In genomic region chr11:61297741-61298140, GRCh38 we compare ENCODE assay signal across 9 cellular contexts. TPM values are rescaled to one million over a fixed set of nuclear protein-coding genes. Genes with fewer than 3 reads are reported as not detected.
DNase-seq lines count a peak whose midpoint lies in the region; ATAC-seq and TF ChIP-seq lines count a peak whose summit lies in the region.
"Had no signal": no experiment of that assay in that cellular context is flagged by ENCODE, and none has a peak within 500 bp of the region (broad histone marks: within the 10 kb centered on the region; RNA-seq: fewer than 3 reads in every experiment).

No MANE protein-coding gene starts in this region.

- H3K36me3 ChIP-seq in GM23338 (ENCODE audit: insufficient read depth) (peaks cover 31% of the 10 kb centered on the region), SK-N-MC (ENCODE audit: insufficient read depth, low read length) (peaks cover 34% of the 10 kb centered on the region), gastrocnemius medialis (peaks cover 0 to 38% of the 10 kb centered on the region in 2 donors)

- H3K9ac ChIP-seq in SK-N-MC (ENCODE audit: insufficient read length): no peak overlapping the region

- TF ChIP-seq POLR2A in gastrocnemius medialis (IDR thresholded peaks at IDR 0.05): no peak

- H3K9me3 Mint-ChIP-seq in GM23338: no peaks in the 10 kb centered on the region; the same call in 2 of the 3 replicates

- H3K4me1 Mint-ChIP-seq in GM23338: peaks cover 23% of the 10 kb centered on the region

- H3K27ac ChIP-seq in GM23338 (ENCODE audit: low read depth) (peak overlapping the region; percentile 18; the same call in 1 of the 2 replicates), SK-N-MC (peak overlapping the region; percentile 42; the same call in 1 of the 2 replicates), foreskin keratinocyte (no peak overlapping the region), gastrocnemius medialis (peak overlapping the region in 1 of 4 donors; percentile 32)

- no peak overlapping the region for H2AFZ ChIP-seq in GM23338

- no peak for DNase-seq in GM23338 (ENCODE audit: low spot score)
- DNase-seq in SK-N-MC (ENCODE audit: low read depth, low spot score): no peak
- peak; percentile 87 to 94 for DNase-seq in foreskin keratinocyte
- DNase-seq in gastrocnemius medialis: peak; percentile 20 to 23
- DNase-seq in iPS-NIHi11 (ENCODE audit: low spot score): no peak
- no peak for DNase-seq in stimulated activated CD4-positive, alpha-beta T cell treated with anti-CD3 and anti-CD28 coated beads, Interleukin-12 subunit alpha, Interleukin-12 subunit beta, amount 100 ng/mL, for 4 hours
- DNase-seq in activated CD4-positive, alpha-beta T cell treated with anti-CD3 and anti-CD28 coated beads, Interleukin-2, amount 50 U/mL, for 4 hours: no peak
- no peak for DNase-seq in GM13976 (ENCODE audit: low spot score)
- DNase-seq: central memory CD4-positive, alpha-beta T cell had no signal

- H3K79me2 ChIP-seq in GM23338 (replicated peaks; ENCODE audit: insufficient read depth): peaks cover 10% of the 10 kb centered on the region

- TF ChIP-seq CTCF in GM23338 (conservative IDR thresholded peaks at IDR 0.05; ENCODE audit: low read depth in 2 of 2) (no peak), foreskin keratinocyte (conservative IDR thresholded peaks at IDR 0.05) (no peak), gastrocnemius medialis (IDR thresholded peaks at IDR 0.05 in 4 of 5, conservative IDR thresholded peaks at IDR 0.05 in 1 of 5) (no peak), GM13976 (IDR thresholded peaks at IDR 0.05; ENCODE audit: borderline replicate concordance, control extremely low read depth, extremely low read depth, insufficient read depth, missing control alignments) (no peak)

- intact Hi-C loops in gastrocnemius medialis (cut with DNase I; ENCODE audit: low total_unique reads): no loop called here

- peaks cover 17% of the 10 kb centered on the region for H3K27me3 Mint-ChIP-seq in GM23338 (ENCODE audit: insufficient read depth, low read depth, poor library complexity)

- ATAC-seq in GM23338 (no peak), foreskin keratinocyte (peak; percentile 46), gastrocnemius medialis (peak; percentile 45 to 68)

- H3F3A ChIP-seq in GM23338 (replicated peaks; ENCODE audit: low read depth): peaks cover 9% of the 10 kb centered on the region

- peaks cover 6% of the 10 kb centered on the region; the same call in 1 of the 2 replicates for H4K20me1 ChIP-seq in GM23338 (replicated peaks; ENCODE audit: insufficient read depth)

- in situ Hi-C loops in gastrocnemius medialis (cut with MboI; ENCODE audit: low sequenced_read_pairs in 4 of 4) (no loop called here), GM13976 (cut with MboI; ENCODE audit: low sequenced_read_pairs, unreplicated experiment) (no loop called here)

- peaks cover 11% of the 10 kb centered on the region for H3K27me3 ChIP-seq in GM23338 (ENCODE audit: insufficient read depth)
- H3K27me3 ChIP-seq in foreskin keratinocyte: peaks cover 12% of the 10 kb centered on the region
- H3K27me3 ChIP-seq in gastrocnemius medialis: peaks cover 0 to 9% (median 7%) of the 10 kb centered on the region in 3 donors

- peak overlapping the region; percentile 7; the same call in 1 of the 2 replicates for H3K27ac Mint-ChIP-seq in GM23338

- H3K4me1 ChIP-seq in GM23338 (ENCODE audit: insufficient read depth): peaks cover 9% of the 10 kb centered on the region
- H3K4me1 ChIP-seq in foreskin keratinocyte: peaks cover 15% of the 10 kb centered on the region
- H3K4me1 ChIP-seq in gastrocnemius medialis: peaks cover 16 to 20% of the 10 kb centered on the region in 2 donors

- H3K9me3 ChIP-seq in SK-N-MC (ENCODE audit: low read depth, low read length) (no peaks in the 10 kb centered on the region), gastrocnemius medialis (no peaks in the 10 kb centered on the region)

- peaks cover 56% of the 10 kb centered on the region for H3K36me3 Mint-ChIP-seq in GM23338 (ENCODE audit: low read depth)

- no peak overlapping the region; the same call in 2 of the 3 replicates for H3K4me3 Mint-ChIP-seq in GM23338

- no peaks in the 10 kb centered on the region for H3K9me2 ChIP-seq in GM23338 (ENCODE audit: insufficient read depth)

- H3K4me3 ChIP-seq in GM23338 (no peak overlapping the region), SK-N-MC (no peak overlapping the region), gastrocnemius medialis (no peak overlapping the region)

- no peak overlapping the region for H3K4me2 ChIP-seq in GM23338

TF ChIP-seq in GM23338, 12 proteins besides CTCF, POLR2A, EP300 and RAD21 (continues in another document):
- TF ChIP-seq, protein P1, sequence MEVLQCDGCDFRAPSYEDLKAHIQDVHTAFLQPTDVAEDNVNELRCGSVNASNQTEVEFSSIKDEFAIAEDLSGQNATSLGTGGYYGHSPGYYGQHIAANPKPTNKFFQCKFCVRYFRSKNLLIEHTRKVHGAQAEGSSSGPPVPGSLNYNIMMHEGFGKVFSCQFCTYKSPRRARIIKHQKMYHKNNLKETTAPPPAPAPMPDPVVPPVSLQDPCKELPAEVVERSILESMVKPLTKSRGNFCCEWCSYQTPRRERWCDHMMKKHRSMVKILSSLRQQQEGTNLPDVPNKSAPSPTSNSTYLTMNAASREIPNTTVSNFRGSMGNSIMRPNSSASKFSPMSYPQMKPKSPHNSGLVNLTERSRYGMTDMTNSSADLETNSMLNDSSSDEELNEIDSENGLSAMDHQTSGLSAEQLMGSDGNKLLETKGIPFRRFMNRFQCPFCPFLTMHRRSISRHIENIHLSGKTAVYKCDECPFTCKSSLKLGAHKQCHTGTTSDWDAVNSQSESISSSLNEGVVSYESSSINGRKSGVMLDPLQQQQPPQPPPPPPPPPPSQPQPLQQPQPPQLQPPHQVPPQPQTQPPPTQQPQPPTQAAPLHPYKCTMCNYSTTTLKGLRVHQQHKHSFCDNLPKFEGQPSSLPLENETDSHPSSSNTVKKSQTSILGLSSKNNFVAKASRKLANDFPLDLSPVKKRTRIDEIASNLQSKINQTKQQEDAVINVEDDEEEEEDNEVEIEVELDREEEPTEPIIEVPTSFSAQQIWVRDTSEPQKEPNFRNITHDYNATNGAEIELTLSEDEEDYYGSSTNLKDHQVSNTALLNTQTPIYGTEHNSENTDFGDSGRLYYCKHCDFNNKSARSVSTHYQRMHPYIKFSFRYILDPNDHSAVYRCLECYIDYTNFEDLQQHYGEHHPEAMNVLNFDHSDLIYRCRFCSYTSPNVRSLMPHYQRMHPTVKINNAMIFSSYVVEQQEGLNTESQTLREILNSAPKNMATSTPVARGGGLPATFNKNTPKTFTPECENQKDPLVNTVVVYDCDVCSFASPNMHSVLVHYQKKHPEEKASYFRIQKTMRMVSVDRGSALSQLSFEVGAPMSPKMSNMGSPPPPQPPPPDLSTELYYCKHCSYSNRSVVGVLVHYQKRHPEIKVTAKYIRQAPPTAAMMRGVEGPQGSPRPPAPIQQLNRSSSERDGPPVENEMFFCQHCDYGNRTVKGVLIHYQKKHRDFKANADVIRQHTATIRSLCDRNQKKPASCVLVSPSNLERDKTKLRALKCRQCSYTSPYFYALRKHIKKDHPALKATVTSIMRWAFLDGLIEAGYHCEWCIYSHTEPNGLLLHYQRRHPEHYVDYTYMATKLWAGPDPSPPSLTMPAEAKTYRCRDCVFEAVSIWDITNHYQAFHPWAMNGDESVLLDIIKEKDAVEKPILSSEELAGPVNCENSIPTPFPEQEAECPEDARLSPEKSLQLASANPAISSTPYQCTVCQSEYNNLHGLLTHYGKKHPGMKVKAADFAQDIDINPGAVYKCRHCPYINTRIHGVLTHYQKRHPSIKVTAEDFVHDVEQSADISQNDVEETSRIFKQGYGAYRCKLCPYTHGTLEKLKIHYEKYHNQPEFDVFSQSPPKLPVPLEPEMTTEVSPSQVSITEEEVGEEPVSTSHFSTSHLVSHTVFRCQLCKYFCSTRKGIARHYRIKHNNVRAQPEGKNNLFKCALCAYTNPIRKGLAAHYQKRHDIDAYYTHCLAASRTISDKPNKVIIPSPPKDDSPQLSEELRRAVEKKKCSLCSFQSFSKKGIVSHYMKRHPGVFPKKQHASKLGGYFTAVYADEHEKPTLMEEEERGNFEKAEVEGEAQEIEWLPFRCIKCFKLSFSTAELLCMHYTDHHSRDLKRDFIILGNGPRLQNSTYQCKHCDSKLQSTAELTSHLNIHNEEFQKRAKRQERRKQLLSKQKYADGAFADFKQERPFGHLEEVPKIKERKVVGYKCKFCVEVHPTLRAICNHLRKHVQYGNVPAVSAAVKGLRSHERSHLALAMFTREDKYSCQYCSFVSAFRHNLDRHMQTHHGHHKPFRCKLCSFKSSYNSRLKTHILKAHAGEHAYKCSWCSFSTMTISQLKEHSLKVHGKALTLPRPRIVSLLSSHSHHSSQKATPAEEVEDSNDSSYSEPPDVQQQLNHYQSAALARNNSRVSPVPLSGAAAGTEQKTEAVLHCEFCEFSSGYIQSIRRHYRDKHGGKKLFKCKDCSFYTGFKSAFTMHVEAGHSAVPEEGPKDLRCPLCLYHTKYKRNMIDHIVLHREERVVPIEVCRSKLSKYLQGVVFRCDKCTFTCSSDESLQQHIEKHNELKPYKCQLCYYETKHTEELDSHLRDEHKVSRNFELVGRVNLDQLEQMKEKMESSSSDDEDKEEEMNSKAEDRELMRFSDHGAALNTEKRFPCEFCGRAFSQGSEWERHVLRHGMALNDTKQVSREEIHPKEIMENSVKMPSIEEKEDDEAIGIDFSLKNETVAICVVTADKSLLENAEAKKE (CRISPR knock-in tag; IDR thresholded peaks at IDR 0.05): no peak
- TF ChIP-seq ZNF331 (CRISPR knock-in tag; IDR thresholded peaks at IDR 0.05; ENCODE audit: low read depth) (no peak), ZNF114 (CRISPR knock-in tag; IDR thresholded peaks at IDR 0.05) (no peak)

RNA-seq across cellular contexts. Expression of gene VWCE, which starts 2.6 kb away (rescaled TPM):
- total RNA-seq in GM23338 (2014; rRNA removed; shearing (Covaris generic)): 13.1 and 16.9 TPM in 2 replicates
- polyA plus RNA-seq in GM23338 (2016; fragmentation: Nextera tagmentation; extraction: Ambion mirVana): 9.7 and 9.9 TPM in 2 replicates
- total RNA-seq in foreskin keratinocyte: 0.25 and 0.48 TPM in 2 replicates
- polyA plus RNA-seq in foreskin keratinocyte: 0.46 and 0.48 TPM in 2 replicates
- total RNA-seq in gastrocnemius medialis: 1 to 10 TPM in 1 of 4 donors, under 1 TPM in 3; 0.31 to 1.5 (median 0.67) TPM

RNA-seq across cellular contexts. Expression of gene DDB1, which starts 35.2 kb away (rescaled TPM):
- total RNA-seq in GM23338 (2014; rRNA removed; shearing (Covaris generic)): 282 and 292 TPM in 2 replicates
- polyA plus RNA-seq in GM23338 (2016; fragmentation: Nextera tagmentation; extraction: Ambion mirVana) (102 and 109 TPM in 2 replicates), foreskin keratinocyte (144 and 146 TPM in 2 replicates)
- total RNA-seq in foreskin keratinocyte (188 and 189 TPM in 2 replicates), gastrocnemius medialis (100 to 1,000 TPM; 175 to 215 (median 189) TPM)

RNA-seq across cellular contexts. Expression of gene TKFC, which starts 35.3 kb away (rescaled TPM):
- total RNA-seq in GM23338 (2014; rRNA removed; shearing (Covaris generic)): 27.0 and 46.9 TPM in 2 replicates
- polyA plus RNA-seq in GM23338 (2016; fragmentation: Nextera tagmentation; extraction: Ambion mirVana) (21.1 and 21.7 TPM in 2 replicates), foreskin keratinocyte (31.4 and 32.4 TPM in 2 replicates)
- total RNA-seq in foreskin keratinocyte (26.2 and 26.6 TPM in 2 replicates), gastrocnemius medialis (10 to 100 TPM in 3 of 4 donors, 1 to 10 TPM in 1; 6.7 to 14.8 (median 11.8) TPM)

RNA-seq across cellular contexts. Expression of gene PGA5, which starts 56.8 kb away (rescaled TPM):
- 0.12 and 0.52 TPM in 2 replicates for total RNA-seq in GM23338 (2014; rRNA removed; shearing (Covaris generic))
- polyA plus RNA-seq in GM23338 (2016; fragmentation: Nextera tagmentation; extraction: Ambion mirVana): 0.45 and 1.0 TPM in 2 replicates
- total RNA-seq in foreskin keratinocyte: not detected in 2 replicates
- polyA plus RNA-seq in foreskin keratinocyte: not detected in 2 replicates
- not detected for total RNA-seq in gastrocnemius medialis

Comparison
In these comparisons a context has a peak if more than half of its experiments do, and no peak if none do; other contexts are left out.
1. DNase-seq: peak in foreskin keratinocyte (2 of 2) and gastrocnemius medialis (2 of 2); none in GM23338 (single experiment), SK-N-MC (single experiment), iPS-NIHi11 (single experiment), stimulated activated CD4-positive, alpha-beta T cell treated with anti-CD3 and anti-CD28 coated beads, Interleukin-12 subunit alpha, Interleukin-12 subunit beta, amount 100 ng/mL, for 4 hours (single experiment), activated CD4-positive, alpha-beta T cell treated with anti-CD3 and anti-CD28 coated beads, Interleukin-2, amount 50 U/mL, for 4 hours (0 of 2) and GM13976 (single experiment).